9 cellular contexts compared by ENCODE assay signal in genomic region chr17:60422162-60422665, GRCh38. TPM values are rescaled to one million over a fixed set of nuclear protein-coding genes. Genes with fewer than 3 reads are reported as not detected.
A peak's percentile ranks its signal among the peaks of the same experiment; 100 is the strongest.
DNase-seq lines count a peak whose midpoint lies in the region; ATAC-seq, FAIRE-seq and TF ChIP-seq lines count a peak whose summit lies in the region.
"Had no signal": no experiment of that assay in that cellular context is flagged by ENCODE, and none has a peak within 500 bp of the region (broad histone marks: within the 10 kb centered on the region; RNA-seq: fewer than 3 reads in every experiment).

Gene CHCT1 (plus strand): TSS chr17:60422489. CDS start chr17:60422593, 104 bp downstream.

- peaks cover 21% of the 10 kb centered on the region for H3K36me3 Mint-ChIP-seq in dendritic cell treated with granulocyte-macrophage colony-stimulating factor and Interleukin-4, amounts not matched to agents 40 ng/mL and 50 ng/mL, for 4 days (ENCODE audit: low read depth)

- H3K9me3 ChIP-seq in A549 (no peaks in the 10 kb centered on the region), KOPT-K1 (ENCODE audit: insufficient read depth, low read length, poor library complexity, severe bottlenecking) (no peaks in the 10 kb centered on the region), muscle layer of colon (ENCODE audit: low read length) (no peaks in the 10 kb centered on the region)

- CTCF ChIA-PET in A549 (lab: Yijun Ruan, JAX): interaction anchor here (0.6 to 4.1 kb wide), 19 partner anchors 8 to 280 kb away, joined by 3 to 60 read pairs (median 3); no protein-coding TSS in a partner anchor

- TF ChIP-seq POLR2A in A549 (IDR thresholded peaks at IDR 0.05; ENCODE audit: low read length): no peak

- H3K9me3 Mint-ChIP-seq in dendritic cell treated with granulocyte-macrophage colony-stimulating factor and Interleukin-4, amounts not matched to agents 40 ng/mL and 50 ng/mL, for 4 days: peaks cover 7% of the 10 kb centered on the region

- H3K27me3 ChIP-seq in muscle layer of colon (ENCODE audit: control insufficient read depth in 1 of 2, insufficient read depth in 2 of 2, low read length in 2 of 2): no peaks in the 10 kb centered on the region

- peaks cover 38% of the 10 kb centered on the region for H3K4me1 Mint-ChIP-seq in dendritic cell treated with granulocyte-macrophage colony-stimulating factor and Interleukin-4, amounts not matched to agents 40 ng/mL and 50 ng/mL, for 4 days (ENCODE audit: low read depth)

- TF ChIP-seq CTCF in A549 (IDR thresholded peaks at IDR 0.05): no peak

- FAIRE-seq in A549 (lab: Jason Lieb, UNC): no peak

- H3K27ac ChIP-seq in A549: peak within 1 kb of the TSS; percentile 76 to 87
- peak within 1 kb of the TSS; percentile 51 for H3K27ac ChIP-seq in KOPT-K1 (ENCODE audit: low read depth, low read length, poor library complexity, severe bottlenecking)
- H3K27ac ChIP-seq in muscle layer of colon (ENCODE audit: low read depth, low read length): peak within 1 kb of the TSS; percentile 13

- TF ChIP-seq EP300 in A549 (IDR thresholded peaks at IDR 0.05): no peak

- no peak within 1 kb of the TSS for H3K9ac ChIP-seq in muscle layer of colon (ENCODE audit: low read length)

- H3K36me3 ChIP-seq in KOPT-K1 (ENCODE audit: insufficient read depth, low read length): no peaks in the 10 kb centered on the region
- no peaks in the 10 kb centered on the region for H3K36me3 ChIP-seq in muscle layer of colon (ENCODE audit: insufficient read depth, low read length)

- H3K27ac Mint-ChIP-seq in dendritic cell treated with granulocyte-macrophage colony-stimulating factor and Interleukin-4, amounts not matched to agents 40 ng/mL and 50 ng/mL, for 4 days: peak within 1 kb of the TSS; percentile 98

- POLR2A ChIA-PET in A549 (lab: Yijun Ruan, JAX): no interaction called here

- WGBS in A549 (ENCODE audit: missing lambda C conversion rate): 88% methylated on average over 18 of the region's 18 CpGs

- DNase-seq in A549 (ENCODE audit: low read depth in 1 of 2, low spot score in 1 of 2): no peak
- DNase-seq in NCI-H345 (lab: John Stamatoyannopoulos, UW): no peak
- no peak for DNase-seq in NOMO-1 treated with DMSO at 0.1 percent for 48 hours (lab: John Stamatoyannopoulos, UW; ENCODE audit: unreplicated experiment)
- DNase-seq: NCI-H2081 had no signal

- intact Hi-C loops in dendritic cell treated with granulocyte-macrophage colony-stimulating factor and Interleukin-4, amounts not matched to agents 40 ng/mL and 50 ng/mL, for 4 days (cut with micrococcal nuclease): no loop called here

- ATAC-seq in A549: no peak
- ATAC-seq in HG03280 (IDR thresholded peaks at IDR 0.05; ENCODE audit: unreplicated experiment): no peak
- ATAC-seq in GM21423 (IDR thresholded peaks at IDR 0.05; ENCODE audit: unreplicated experiment): no peak

- H3K4me3 ChIP-seq in A549 (peak within 1 kb of the TSS; percentile 44), muscle layer of colon (ENCODE audit: low read depth in 1 of 2, low read length in 2 of 2) (peak within 1 kb of the TSS; percentile 54 to 68)

- no peak for TF ChIP-seq RAD21 in A549 (conservative IDR thresholded peaks at IDR 0.05 in 1 of 2, IDR thresholded peaks at IDR 0.05 in 1 of 2)

- peaks cover 3% of the 10 kb centered on the region for H3K27me3 Mint-ChIP-seq in dendritic cell treated with granulocyte-macrophage colony-stimulating factor and Interleukin-4, amounts not matched to agents 40 ng/mL and 50 ng/mL, for 4 days

- H3K4me2 ChIP-seq in A549: peak within 1 kb of the TSS; percentile 69

- H3K4me1 ChIP-seq in A549 (peaks cover 3% of the 10 kb centered on the region; the same call in 1 of the 3 replicates), muscle layer of colon (ENCODE audit: insufficient read depth, low read length) (peaks cover 4% of the 10 kb centered on the region)

- peak within 1 kb of the TSS; percentile 95 for H3K4me3 Mint-ChIP-seq in dendritic cell treated with granulocyte-macrophage colony-stimulating factor and Interleukin-4, amounts not matched to agents 40 ng/mL and 50 ng/mL, for 4 days

TF ChIP-seq in A549, 52 proteins besides CTCF, POLR2A, EP300 and RAD21:
- TF ChIP-seq HDAC2 (IDR thresholded peaks at IDR 0.05) (no peak), REST (IDR thresholded peaks at IDR 0.05) (no peak), MAX (IDR thresholded peaks at IDR 0.05) (no peak), FOSB (CRISPR knock-in tag; IDR thresholded peaks at IDR 0.05) (no peak), MYC (IDR thresholded peaks at IDR 0.05; ENCODE audit: borderline replicate concordance, low read length) (no peak), KDM5A (IDR thresholded peaks at IDR 0.05) (no peak), NR3C1 (IDR thresholded peaks at IDR 0.05) (no peak), NFE2L2 (conservative IDR thresholded peaks at IDR 0.05; ENCODE audit: low read length) (no peak), NPAS2 (CRISPR knock-in tag; IDR thresholded peaks at IDR 0.05; ENCODE audit: borderline replicate concordance) (no peak), BCL3 (IDR thresholded peaks at IDR 0.05) (no peak), GATA3 (IDR thresholded peaks at IDR 0.05; ENCODE audit: borderline replicate concordance) (no peak), SMC3 (IDR thresholded peaks at IDR 0.05) (no peak), ESRRA (IDR thresholded peaks at IDR 0.05; ENCODE audit: borderline replicate concordance, low read length) (no peak), HOXA7 (CRISPR knock-in tag; IDR thresholded peaks at IDR 0.05) (no peak), MAFK (IDR thresholded peaks at IDR 0.05; ENCODE audit: partially characterized antibody) (no peak)
- TF ChIP-seq, protein P1, sequence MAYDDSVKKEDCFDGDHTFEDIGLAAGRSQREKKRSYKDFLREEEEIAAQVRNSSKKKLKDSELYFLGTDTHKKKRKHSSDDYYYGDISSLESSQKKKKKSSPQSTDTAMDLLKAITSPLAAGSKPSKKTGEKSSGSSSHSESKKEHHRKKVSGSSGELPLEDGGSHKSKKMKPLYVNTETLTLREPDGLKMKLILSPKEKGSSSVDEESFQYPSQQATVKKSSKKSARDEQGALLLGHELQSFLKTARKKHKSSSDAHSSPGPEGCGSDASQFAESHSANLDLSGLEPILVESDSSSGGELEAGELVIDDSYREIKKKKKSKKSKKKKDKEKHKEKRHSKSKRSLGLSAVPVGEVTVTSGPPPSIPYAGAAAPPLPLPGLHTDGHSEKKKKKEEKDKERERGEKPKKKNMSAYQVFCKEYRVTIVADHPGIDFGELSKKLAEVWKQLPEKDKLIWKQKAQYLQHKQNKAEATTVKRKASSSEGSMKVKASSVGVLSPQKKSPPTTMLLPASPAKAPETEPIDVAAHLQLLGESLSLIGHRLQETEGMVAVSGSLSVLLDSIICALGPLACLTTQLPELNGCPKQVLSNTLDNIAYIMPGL (CRISPR knock-in tag; IDR thresholded peaks at IDR 0.05; ENCODE audit: borderline replicate concordance): no peak

RNA-seq across cellular contexts. Expression of gene CHCT1, which starts in this region (rescaled TPM):
- polyA plus RNA-seq in A549 (2011; rRNA removed) (0.10 and 0.26 TPM in 2 replicates), A549 (2017; fragmentation: RNase III; extraction: RNeasy Plus Mini Kit Qiagen cat#74134 plus additional on column Dnase treatment) (0.10 TPM in 1 of 3 replicates, not detected in the others)
- 0.04 TPM in 1 of 2 replicates, not detected in the other for polyA plus RNA-seq in A549 (2012; cell fraction: cytosol; rRNA removed)
- polyA plus RNA-seq in A549 (2012; cell fraction: nucleus; rRNA removed): not detected in 2 replicates
- not detected in 2 replicates for polyA minus RNA-seq in A549 (2011; rRNA and poly(A)+ RNA removed)

Comparison
In these comparisons a context has a peak if more than half of its experiments do, and no peak if none do; other contexts are left out.
1. H3K27ac ChIP-seq: peak in every context shown above with its lines; median percentile 82 in A549; 51 in KOPT-K1; 13 in muscle layer of colon.